ENCODE assay signal across 8 cellular contexts in the genomic region with DNA sequence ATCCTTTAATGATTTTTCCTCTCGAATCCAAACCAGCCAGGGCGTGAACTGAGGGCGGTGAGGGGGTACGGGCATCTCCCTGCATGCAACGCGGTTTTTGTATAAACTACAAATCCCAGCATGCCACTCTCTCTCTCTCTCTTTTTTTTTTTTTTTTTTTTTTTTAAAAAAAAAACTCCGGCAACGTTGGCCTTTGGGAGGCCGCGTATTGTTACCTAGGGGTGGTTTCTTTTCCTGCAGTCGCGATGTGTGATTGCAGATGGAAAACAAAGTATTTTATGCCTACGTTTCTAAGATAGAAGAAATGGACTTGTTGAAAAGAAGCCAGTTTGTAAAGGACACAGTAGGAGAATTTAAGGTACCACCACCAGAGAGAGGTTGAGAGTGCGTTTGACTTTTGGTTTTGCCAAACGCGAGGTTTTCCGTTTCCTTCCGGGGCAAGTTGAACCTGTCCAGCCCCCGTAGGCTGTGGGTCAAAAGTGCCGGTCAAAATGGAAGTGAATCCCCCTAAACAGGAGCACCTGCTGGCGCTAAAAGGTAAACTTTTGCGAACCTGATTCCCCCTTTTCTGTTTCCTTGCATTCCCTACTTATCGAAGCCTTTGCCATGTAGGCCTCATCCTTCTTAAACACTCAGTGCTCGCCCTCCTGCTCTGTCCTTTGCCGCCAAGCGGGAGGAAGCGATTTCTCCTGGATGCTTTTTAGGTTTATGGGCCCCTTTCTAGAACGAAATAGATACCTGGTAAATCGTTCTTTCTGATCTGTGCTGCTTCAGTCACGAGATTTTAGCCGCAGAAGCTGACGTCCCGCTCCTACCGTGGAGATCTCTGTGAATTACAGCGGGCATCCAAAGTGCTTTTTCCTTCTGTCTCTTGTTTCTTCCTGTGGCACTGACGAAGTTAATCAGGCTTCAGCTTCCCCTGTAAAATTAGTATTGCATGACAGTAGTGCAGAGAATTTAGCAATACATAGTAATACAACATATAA. TPM values are rescaled to one million over a fixed set of nuclear protein-coding genes. Genes with fewer than 3 reads are reported as not detected.
A peak's percentile ranks its signal among the peaks of the same experiment; 100 is the strongest.
DNase-seq lines count a peak whose midpoint lies in the region; ATAC-seq and TF ChIP-seq lines count a peak whose summit lies in the region.

A gene with protein sequence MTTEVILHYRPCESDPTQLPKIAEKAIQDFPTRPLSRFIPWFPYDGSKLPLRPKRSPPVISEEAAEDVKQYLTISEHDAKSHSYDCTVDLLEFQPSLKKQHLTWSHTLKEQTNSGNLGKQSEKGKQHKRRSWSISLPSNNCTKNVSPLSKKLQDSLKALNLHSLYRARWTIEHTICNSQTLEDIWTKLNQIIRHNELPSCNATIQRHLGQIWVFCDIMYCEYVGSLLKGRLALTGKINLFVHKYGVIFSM (plus strand): TSS at position 458 of the 986 bp plus-strand sequence. CDS start 4,561 bp downstream, outside the sequence.
TRAPPC13 (plus strand) TSS at position 458 of the 986 bp plus-strand sequence; CDS start at position 492, 34 bp downstream.

- peak within 1 kb of the TSS; percentile 85 for H3K27ac ChIP-seq in GM23248

- DNase-seq in EH (ENCODE audit: low read depth) (peak; percentile 91), GM23248 (peak; percentile 94), Kasumi-1 (lab: John Stamatoyannopoulos, UW) (peak; percentile 91 to 92), RKO (ENCODE audit: low spot score) (peak; percentile 91), fibroblast of the aortic adventitia (ENCODE audit: low read depth) (peak; percentile 89)
- peak; percentile 87 for DNase-seq in natural killer cell treated with Interleukin-12 subunit alpha and Interleukin-12 subunit beta and Interleukin-15 and Interleukin-18, amount 100 ng/mL, for 72 hours (ENCODE audit: low spot score)
- DNase-seq in stimulated activated naive CD4-positive, alpha-beta T cell treated with Interleukin-2 at 50 U/mL for 16 hours (lab: John Stamatoyannopoulos, UW), result peak; percentile 85

- H3K27me3 Mint-ChIP-seq in activated T-helper 17 cell treated with anti-CD3 and anti-CD28 coated beads, Interleukin-2, amount 50 U/mL, for 72 hours, result no peaks in the 10 kb centered on the region
- H3K27me3 Mint-ChIP-seq in natural killer cell treated with Interleukin-12 subunit alpha and Interleukin-12 subunit beta and Interleukin-15 and Interleukin-18, amount 100 ng/mL, for 72 hours, result no peaks in the 10 kb centered on the region

- WGBS in GM23248 (ENCODE audit: low coverage in 1 of 2, low lambda C conversion rate in 2 of 2, missing lambda C conversion rate in 2 of 2), 2 experiments, result 1% methylated on average over 36 of the region's 36 CpGs

- H3K36me3 Mint-ChIP-seq in activated T-helper 17 cell treated with anti-CD3 and anti-CD28 coated beads, Interleukin-2, amount 50 U/mL, for 72 hours (ENCODE audit: low read depth), result peaks cover 20% of the 10 kb centered on the region
- H3K36me3 Mint-ChIP-seq in natural killer cell treated with Interleukin-12 subunit alpha and Interleukin-12 subunit beta and Interleukin-15 and Interleukin-18, amount 100 ng/mL, for 72 hours, result peaks cover 11% of the 10 kb centered on the region

- no peaks in the 10 kb centered on the region for H3K27me3 ChIP-seq in GM23248 (replicated peaks; ENCODE audit: insufficient read depth)

- H3K9me3 ChIP-seq in GM23248 (ENCODE audit: low read depth), result no peaks in the 10 kb centered on the region

- peak within 1 kb of the TSS; percentile 97 for H3K27ac Mint-ChIP-seq in activated T-helper 17 cell treated with anti-CD3 and anti-CD28 coated beads, Interleukin-2, amount 50 U/mL, for 72 hours
- H3K27ac Mint-ChIP-seq in natural killer cell treated with Interleukin-12 subunit alpha and Interleukin-12 subunit beta and Interleukin-15 and Interleukin-18, amount 100 ng/mL, for 72 hours, result peak within 1 kb of the TSS; percentile 96

- no peaks in the 10 kb centered on the region for H3K9me2 ChIP-seq in GM23248 (ENCODE audit: insufficient read depth)

- peak within 1 kb of the TSS; percentile 99 for H2AFZ ChIP-seq in GM23248

- in situ Hi-C loops in GM23248 (cut with MboI), result no loop called here

- peak within 1 kb of the TSS; percentile 99 for H3K4me3 Mint-ChIP-seq in activated T-helper 17 cell treated with anti-CD3 and anti-CD28 coated beads, Interleukin-2, amount 50 U/mL, for 72 hours
- H3K4me3 Mint-ChIP-seq in natural killer cell treated with Interleukin-12 subunit alpha and Interleukin-12 subunit beta and Interleukin-15 and Interleukin-18, amount 100 ng/mL, for 72 hours, result peak within 1 kb of the TSS; percentile 100

- H3K9me3 Mint-ChIP-seq in activated T-helper 17 cell treated with anti-CD3 and anti-CD28 coated beads, Interleukin-2, amount 50 U/mL, for 72 hours, result no peaks in the 10 kb centered on the region
- H3K9me3 Mint-ChIP-seq in natural killer cell treated with Interleukin-12 subunit alpha and Interleukin-12 subunit beta and Interleukin-15 and Interleukin-18, amount 100 ng/mL, for 72 hours, result no peaks in the 10 kb centered on the region

- peak within 1 kb of the TSS; percentile 100 for H3K4me2 ChIP-seq in GM23248 (ENCODE audit: unreplicated experiment)

- peak; percentile 80 for ATAC-seq in activated T-helper 17 cell treated with anti-CD3 and anti-CD28 coated beads, Interleukin-2, amount 50 U/mL, for 72 hours (replicated peaks)
- peak; percentile 87 to 89 for ATAC-seq in natural killer cell treated with Interleukin-12 subunit alpha and Interleukin-12 subunit beta and Interleukin-15 and Interleukin-18, amount 100 ng/mL, for 72 hours

- H4K20me1 ChIP-seq in GM23248 (ENCODE audit: insufficient read depth), result no peaks in the 10 kb centered on the region

- H3K79me2 ChIP-seq in GM23248 (ENCODE audit: insufficient read depth), result peaks cover 91% of the 10 kb centered on the region

- H3F3A ChIP-seq in GM23248 (ENCODE audit: insufficient read depth), result peaks cover 14% of the 10 kb centered on the region

- peak within 1 kb of the TSS; percentile 90 for H3K9ac ChIP-seq in GM23248

- H3K4me3 ChIP-seq in GM23248, result peak within 1 kb of the TSS; percentile 96
- peak within 1 kb of the TSS; percentile 97 for H3K4me3 ChIP-seq in fibroblast of the aortic adventitia (ENCODE audit: low read depth, low read length)

- H3K4me1 ChIP-seq in GM23248 (ENCODE audit: insufficient read depth), result peaks cover 26% of the 10 kb centered on the region

- H3K4me1 Mint-ChIP-seq in activated T-helper 17 cell treated with anti-CD3 and anti-CD28 coated beads, Interleukin-2, amount 50 U/mL, for 72 hours, result peaks cover 9% of the 10 kb centered on the region
- peaks cover 21 to 34% of the 10 kb centered on the region in 2 donors for H3K4me1 Mint-ChIP-seq in natural killer cell treated with Interleukin-12 subunit alpha and Interleukin-12 subunit beta and Interleukin-15 and Interleukin-18, amount 100 ng/mL, for 72 hours (ENCODE audit: low read depth in 2 of 2)

- peaks cover 6% of the 10 kb centered on the region for H3K36me3 ChIP-seq in GM23248 (ENCODE audit: low read depth)

- TF ChIP-seq CTCF in fibroblast of the aortic adventitia (IDR thresholded peaks at IDR 0.05; ENCODE audit: insufficient read depth, low read length), result peak; percentile 16

RNA-seq across cellular contexts. Expression of the first gene that starts in this region (rescaled TPM):
- 1.2 and 1.5 TPM in 2 replicates for total RNA-seq in GM23248 (2014; rRNA removed; shearing (Covaris generic))
- 2.3 and 2.6 TPM in 2 replicates for polyA plus RNA-seq in GM23248 (2016; fragmentation: Nextera tagmentation; extraction: Ambion mirVana)
- 1 to 10 TPM; 1.7 to 3.8 TPM for total RNA-seq in activated T-helper 17 cell treated with anti-CD3 and anti-CD28 coated beads, Interleukin-2, amount 50 U/mL, for 72 hours
- total RNA-seq in fibroblast of the aortic adventitia (ENCODE audit: low replicate concordance), result 3.9 and 5.3 TPM in 2 replicates
- total RNA-seq in natural killer cell treated with Interleukin-12 subunit alpha and Interleukin-12 subunit beta and Interleukin-15 and Interleukin-18, amount 100 ng/mL, for 72 hours, result 1 to 10 TPM; 3.2 to 7.1 TPM

RNA-seq across cellular contexts. Expression of gene TRAPPC13, which starts in this region (rescaled TPM):
- total RNA-seq in GM23248 (2014; rRNA removed; shearing (Covaris generic)), result 19.5 and 24.4 TPM in 2 replicates
- polyA plus RNA-seq in GM23248 (2016; fragmentation: Nextera tagmentation; extraction: Ambion mirVana), result 20.1 and 21.1 TPM in 2 replicates
- total RNA-seq in activated T-helper 17 cell treated with anti-CD3 and anti-CD28 coated beads, Interleukin-2, amount 50 U/mL, for 72 hours, result 10 to 100 TPM; 12.3 to 20.7 TPM
- 28.0 and 29.5 TPM in 2 replicates for total RNA-seq in fibroblast of the aortic adventitia (ENCODE audit: low replicate concordance)
- 10 to 100 TPM; 27.4 to 28.2 TPM for total RNA-seq in natural killer cell treated with Interleukin-12 subunit alpha and Interleukin-12 subunit beta and Interleukin-15 and Interleukin-18, amount 100 ng/mL, for 72 hours

Comparison
In these comparisons a context has a peak if more than half of its experiments do, and no peak if none do; other contexts are left out.
1. Peak in every context shown above with its lines: DNase-seq, ATAC-seq, H3K4me3 ChIP-seq and H3K27ac ChIP-seq.